In the genomic region with DNA sequence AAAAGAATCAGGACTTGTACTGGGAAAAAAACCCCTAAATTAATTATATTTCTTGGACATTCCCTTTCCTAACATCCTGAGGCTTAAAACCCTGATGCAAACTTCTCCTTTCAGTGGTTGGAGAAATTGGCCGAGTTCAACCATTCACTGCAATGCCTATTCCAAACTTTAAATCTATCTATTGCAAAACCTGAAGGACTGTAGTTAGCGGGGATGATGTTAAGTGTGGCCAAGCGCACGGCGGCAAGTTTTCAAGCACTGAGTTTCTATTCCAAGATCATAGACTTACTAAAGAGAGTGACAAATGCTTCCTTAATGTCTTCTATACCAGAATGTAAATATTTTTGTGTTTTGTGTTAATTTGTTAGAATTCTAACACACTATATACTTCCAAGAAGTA, we compare ENCODE assay signal across 24 cellular contexts. TPM values are rescaled to one million over a fixed set of nuclear protein-coding genes. Genes with fewer than 3 reads are reported as not detected.
"Had no signal": no experiment of that assay in that cellular context is flagged by ENCODE, and none has a peak within 500 bp of the region (broad histone marks: within the 10 kb centered on the region; RNA-seq: fewer than 3 reads in every experiment).

No MANE protein-coding gene starts in this region.

- H3K36me3 Mint-ChIP-seq: activated CD4-positive, alpha-beta memory T cell treated with anti-CD3 and anti-CD28 coated beads for 36 hours had no signal

- H3K4me3 Mint-ChIP-seq: activated CD4-positive, alpha-beta memory T cell treated with anti-CD3 and anti-CD28 coated beads for 36 hours; activated CD4-positive, alpha-beta T cell treated with anti-CD3 and anti-CD28 coated beads, Interleukin-2, amount 10 ng/mL, durations not matched to agents 7 days and 5 days; activated naive CD4-positive, alpha-beta T cell treated with anti-CD3 and anti-CD28 coated beads for 36 hours; activated naive CD8-positive, alpha-beta T cell treated with anti-CD3 and anti-CD28 coated beads for 36 hours; activated T-cell treated with anti-CD3 and anti-CD28 coated beads, Interleukin-2, amount 50 U/mL, for 4 hours had no signal

- H3K9me3 Mint-ChIP-seq: activated CD4-positive, alpha-beta memory T cell treated with anti-CD3 and anti-CD28 coated beads for 36 hours; activated CD4-positive, alpha-beta T cell treated with anti-CD3 and anti-CD28 coated beads, Interleukin-2, amount 10 ng/mL, durations not matched to agents 7 days and 5 days; activated naive CD4-positive, alpha-beta T cell treated with anti-CD3 and anti-CD28 coated beads for 36 hours; activated naive CD8-positive, alpha-beta T cell treated with anti-CD3 and anti-CD28 coated beads for 36 hours; activated T-cell treated with anti-CD3 and anti-CD28 coated beads, Interleukin-2, amount 50 U/mL, for 4 hours had no signal

- H3K27ac ChIP-seq: breast epithelium, Peyer's patch, RWPE1, SJCRH30, VCaP had no signal

- H3K4me1 ChIP-seq: SJCRH30 had no signal

- H3K27ac Mint-ChIP-seq: activated CD4-positive, alpha-beta memory T cell treated with anti-CD3 and anti-CD28 coated beads for 36 hours; activated CD4-positive, alpha-beta T cell treated with anti-CD3 and anti-CD28 coated beads, Interleukin-2, amount 10 ng/mL, durations not matched to agents 7 days and 5 days; activated naive CD4-positive, alpha-beta T cell treated with anti-CD3 and anti-CD28 coated beads for 36 hours; activated naive CD8-positive, alpha-beta T cell treated with anti-CD3 and anti-CD28 coated beads for 36 hours had no signal

- H3K36me3 ChIP-seq: breast epithelium, Peyer's patch, SJCRH30 had no signal

- H3K9ac ChIP-seq: SK-N-SH had no signal

- H3K9me3 ChIP-seq: breast epithelium, Peyer's patch, SJCRH30, SK-N-SH had no signal

- H3K4me3 ChIP-seq: breast epithelium, Peyer's patch, SJCRH30 had no signal

- DNase-seq: activated CD4-positive, alpha-beta memory T cell treated with anti-CD3 and anti-CD28 coated beads for 36 hours; activated CD4-positive, alpha-beta T cell treated with anti-CD3 and anti-CD28 coated beads, Interleukin-2, amount 10 ng/mL, durations not matched to agents 7 days and 5 days; activated CD4-positive, CD25-positive, alpha-beta regulatory T cell; activated CD8-positive, alpha-beta memory T cell treated with anti-CD3 and anti-CD28 coated beads for 24 hours; activated effector memory CD4-positive, alpha-beta T cell treated with anti-CD3 and anti-CD28 coated beads, Interleukin-2, amount 50 U/mL, for 16 hours; activated naive CD4-positive, alpha-beta T cell treated with anti-CD3 and anti-CD28 coated beads for 36 hours; activated naive CD8-positive, alpha-beta T cell treated with anti-CD3 and anti-CD28 coated beads for 36 hours; activated T-cell treated with anti-CD3 and anti-CD28 coated beads, Interleukin-2, amount 50 U/mL, for 4 hours; Kasumi-1; KBM-7; NCI-H1048; NCI-H1930; NCI-H510A treated with DMSO at 0.1 percent for 48 hours; NCI-H69; NK-92 treated with Interleukin-12 subunit alpha and Interleukin-12 subunit beta, amount 100 ng/mL, for 24 hours; Peyer's patch; Right ventricle myocardium superior; SJCRH30; SK-N-SH; T-helper 1 cell had no signal

RNA-seq across cellular contexts. Expression of gene EMX2, which starts 6.6 kb away (rescaled TPM):
- total RNA-seq: activated CD4-positive, alpha-beta memory T cell treated with anti-CD3 and anti-CD28 coated beads for 36 hours; activated CD4-positive, alpha-beta T cell treated with anti-CD3 and anti-CD28 coated beads, Interleukin-2, amount 10 ng/mL, durations not matched to agents 7 days and 5 days; activated naive CD4-positive, alpha-beta T cell treated with anti-CD3 and anti-CD28 coated beads for 36 hours; activated naive CD8-positive, alpha-beta T cell treated with anti-CD3 and anti-CD28 coated beads for 36 hours; activated T-cell treated with anti-CD3 and anti-CD28 coated beads, Interleukin-2, amount 50 U/mL, for 4 hours; Peyer's patch; Right ventricle myocardium superior; T-helper 2 cell treated with Interferon-gamma antibody and Interleukin-4, amounts not matched to agents 100 ng/mL and 5 ng/mL, for 36 hours had no signal
